In genomic region chr10:127122831-127123230, GRCh38 we compare ENCODE assay signal across 3 cellular contexts.
"Had no signal": no experiment of that assay in that cellular context is flagged by ENCODE, and none has a peak within 500 bp of the region (broad histone marks: within the 10 kb centered on the region; RNA-seq: fewer than 3 reads in every experiment).

No MANE protein-coding gene starts in this region.

- DNase-seq: GDM1, GF-D8 had no signal

- ATAC-seq: GM12878 had no signal

- H3K4me3 ChIP-seq: GM12878 had no signal
